In the genomic region with DNA sequence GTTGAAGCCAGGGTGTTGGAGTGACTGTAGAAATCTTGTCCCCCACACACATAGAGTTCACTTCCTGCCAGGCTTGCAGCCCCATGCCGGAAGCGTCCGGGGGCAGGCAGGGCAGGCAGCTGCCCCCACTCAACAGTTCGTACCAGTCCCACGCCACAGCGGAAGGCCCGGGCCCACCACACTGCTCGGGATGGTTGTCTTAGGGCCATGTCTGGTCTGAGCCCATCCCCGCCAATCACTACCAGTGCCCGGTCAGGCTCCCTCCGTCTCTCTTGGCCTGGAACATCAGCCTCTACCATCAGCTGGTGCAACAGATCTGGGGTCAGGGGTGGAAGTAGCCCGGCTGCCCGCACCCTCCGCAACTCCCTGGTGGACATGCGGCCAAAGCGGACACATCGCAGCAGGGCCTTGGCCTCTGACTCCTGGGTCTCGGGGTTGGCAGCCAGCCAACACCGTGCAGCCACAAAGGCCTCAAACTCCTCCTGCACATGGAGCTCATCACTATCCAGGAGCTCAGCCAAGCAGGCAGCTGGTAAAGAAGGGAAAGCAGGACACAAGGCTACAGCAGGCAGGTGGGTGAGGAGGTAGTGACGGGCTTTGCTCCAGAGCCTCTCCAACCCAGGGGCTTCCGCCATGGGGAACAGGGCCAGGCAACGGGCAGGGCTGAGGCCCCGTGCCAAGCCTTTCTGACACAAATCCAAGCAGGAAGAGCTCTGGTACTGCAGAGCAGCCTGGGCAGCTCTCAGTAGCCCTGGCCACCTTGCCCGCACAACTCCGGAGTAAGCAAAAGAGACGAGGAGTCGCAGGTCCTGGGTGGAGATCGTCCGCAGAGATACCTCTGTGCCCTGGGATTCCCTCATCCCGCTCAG, we compare ENCODE assay signal across 11 cellular contexts. TPM values are rescaled to one million over a fixed set of nuclear protein-coding genes. Genes with fewer than 3 reads are reported as not detected.
DNase-seq lines count a peak whose midpoint lies in the region; ATAC-seq and TF ChIP-seq lines count a peak whose summit lies in the region.
"Had no signal": no experiment of that assay in that cellular context is flagged by ENCODE, and none has a peak within 500 bp of the region (broad histone marks: within the 10 kb centered on the region; RNA-seq: fewer than 3 reads in every experiment).

No MANE protein-coding gene starts in this region.

- DNase-seq in DMS79 treated with DMSO at 0.1 percent for 48 hours (lab: John Stamatoyannopoulos, UW) (peak; percentile 63), DMS79 (lab: John Stamatoyannopoulos, UW) (no peak), hippocampal formation (lab: John Stamatoyannopoulos, UW) (peak; percentile 20 to 21), NCI-H2227 treated with DMSO at 0.1 percent for 48 hours (lab: John Stamatoyannopoulos, UW) (no peak), foreskin keratinocyte (no peak), superior temporal gyrus (ENCODE audit: extremely low spot score) (no peak)
- DNase-seq in stimulated activated effector memory CD8-positive, alpha-beta T cell treated with anti-CD3 and anti-CD28 coated beads, Interleukin-12 subunit alpha, Interleukin-12 subunit beta, amount 100 ng/mL, for 72 hours (ENCODE audit: low spot score in 2 of 2) = no peak
- DNase-seq: activated CD4-positive, alpha-beta T cell treated with anti-CD3 and anti-CD28 coated beads for 48 hours had no signal

- no peaks in the 10 kb centered on the region for H3K36me3 Mint-ChIP-seq in stimulated activated effector memory CD8-positive, alpha-beta T cell treated with anti-CD3 and anti-CD28 coated beads, Interleukin-12 subunit alpha, Interleukin-12 subunit beta, amount 100 ng/mL, for 72 hours
- H3K36me3 Mint-ChIP-seq: brain had no signal

- peaks cover 7% of the 10 kb centered on the region for H3K4me1 ChIP-seq in foreskin keratinocyte

- H3K4me3 Mint-ChIP-seq in stimulated activated effector memory CD8-positive, alpha-beta T cell treated with anti-CD3 and anti-CD28 coated beads, Interleukin-12 subunit alpha, Interleukin-12 subunit beta, amount 100 ng/mL, for 72 hours = no peak overlapping the region
- H3K4me3 Mint-ChIP-seq: brain had no signal

- H3K4me1 Mint-ChIP-seq in stimulated activated effector memory CD8-positive, alpha-beta T cell treated with anti-CD3 and anti-CD28 coated beads, Interleukin-12 subunit alpha, Interleukin-12 subunit beta, amount 100 ng/mL, for 72 hours = peaks cover 18% of the 10 kb centered on the region
- H3K4me1 Mint-ChIP-seq: brain had no signal

- no peak for ATAC-seq in stimulated activated effector memory CD8-positive, alpha-beta T cell treated with anti-CD3 and anti-CD28 coated beads, Interleukin-12 subunit alpha, Interleukin-12 subunit beta, amount 100 ng/mL, for 72 hours
- no peak for ATAC-seq in foreskin keratinocyte
- ATAC-seq: sciatic nerve had no signal

- H3K9me3 Mint-ChIP-seq in stimulated activated effector memory CD8-positive, alpha-beta T cell treated with anti-CD3 and anti-CD28 coated beads, Interleukin-12 subunit alpha, Interleukin-12 subunit beta, amount 100 ng/mL, for 72 hours = no peaks in the 10 kb centered on the region
- H3K9me3 Mint-ChIP-seq: brain had no signal

- TF ChIP-seq CTCF in VCaP (conservative IDR thresholded peaks at IDR 0.05) = no peak
- no peak for TF ChIP-seq CTCF in foreskin keratinocyte (conservative IDR thresholded peaks at IDR 0.05)

- H3K27me3 ChIP-seq in foreskin keratinocyte = peaks cover 5% of the 10 kb centered on the region

- H3K27ac Mint-ChIP-seq in stimulated activated effector memory CD8-positive, alpha-beta T cell treated with anti-CD3 and anti-CD28 coated beads, Interleukin-12 subunit alpha, Interleukin-12 subunit beta, amount 100 ng/mL, for 72 hours = peak overlapping the region; percentile 39
- H3K27ac Mint-ChIP-seq: brain had no signal

- H3K27ac ChIP-seq in VCaP = peak overlapping the region; percentile 45
- H3K27ac ChIP-seq in foreskin keratinocyte = no peak overlapping the region

RNA-seq across cellular contexts. Expression of a gene that starts 5.9 kb away (rescaled TPM):
- total RNA-seq in foreskin keratinocyte = not detected in 2 replicates
- not detected in 2 replicates for polyA plus RNA-seq in foreskin keratinocyte

RNA-seq across cellular contexts. Expression of a gene that starts 16.7 kb away (rescaled TPM):
- 18.6 and 18.8 TPM in 2 replicates for total RNA-seq in foreskin keratinocyte
- 7.5 and 7.7 TPM in 2 replicates for polyA plus RNA-seq in foreskin keratinocyte

RNA-seq across cellular contexts. Expression of a gene that starts 24.6 kb away (rescaled TPM):
- 22.6 and 23.3 TPM in 2 replicates for total RNA-seq in foreskin keratinocyte
- 24.9 and 31.9 TPM in 2 replicates for polyA plus RNA-seq in foreskin keratinocyte

RNA-seq across cellular contexts. Expression of a gene that starts 25.0 kb away (rescaled TPM):
- total RNA-seq in foreskin keratinocyte = 112 and 128 TPM in 2 replicates
- polyA plus RNA-seq in foreskin keratinocyte = 207 and 226 TPM in 2 replicates

RNA-seq across cellular contexts. Expression of a gene that starts 31.2 kb away (rescaled TPM):
- total RNA-seq in foreskin keratinocyte = 23.0 and 23.8 TPM in 2 replicates
- polyA plus RNA-seq in foreskin keratinocyte = 27.2 and 29.2 TPM in 2 replicates

Comparison
In these comparisons a context has a peak if more than half of its experiments do, and no peak if none do; other contexts are left out.
1. DNase-seq: peak in DMS79 treated with DMSO at 0.1 percent for 48 hours (single experiment) and hippocampal formation (2 of 2); none in DMS79 (single experiment), stimulated activated effector memory CD8-positive, alpha-beta T cell treated with anti-CD3 and anti-CD28 coated beads, Interleukin-12 subunit alpha, Interleukin-12 subunit beta, amount 100 ng/mL, for 72 hours (0 of 2), NCI-H2227 treated with DMSO at 0.1 percent for 48 hours (single experiment), foreskin keratinocyte (0 of 2) and superior temporal gyrus (single experiment).